ENCODE assay signal across 28 cellular contexts in genomic region chr1:59302297-59302696, GRCh38.
"Had no signal": no experiment of that assay in that cellular context is flagged by ENCODE, and none has a peak within 500 bp of the region (broad histone marks: within the 10 kb centered on the region; RNA-seq: fewer than 3 reads in every experiment).

No MANE protein-coding gene starts in this region.

- H3K36me3 ChIP-seq: colonic mucosa, esophagus muscularis mucosa, gastrocnemius medialis, gastroesophageal sphincter, heart left ventricle, heart right ventricle had no signal

- H3K9me3 ChIP-seq: colonic mucosa, gastrocnemius medialis had no signal

- H3K27me3 ChIP-seq: colonic mucosa, dorsolateral prefrontal cortex, esophagus muscularis mucosa, esophagus squamous epithelium, foreskin keratinocyte, gastrocnemius medialis, gastroesophageal sphincter, heart left ventricle, heart right ventricle had no signal

- DNase-seq: colonic mucosa; cortex of kidney; dermis blood vessel endothelial cell; dorsolateral prefrontal cortex; effector CD4-positive, alpha-beta T cell; effector CD8-positive, alpha-beta T cell; effector memory CD4-positive, alpha-beta T cell; effector memory CD8-positive, alpha-beta T cell; endodermal cell; erythroblast; esophagus squamous epithelium; foreskin fibroblast; foreskin keratinocyte; foreskin melanocyte; gastrocnemius medialis; glutamatergic neuron; head of caudate nucleus; heart left ventricle; heart right ventricle had no signal

- H3K27ac ChIP-seq: colonic mucosa, coronary artery, dorsolateral prefrontal cortex, epithelial cell of prostate, esophagus muscularis mucosa, esophagus squamous epithelium, foreskin keratinocyte, gastroesophageal sphincter, heart left ventricle, heart right ventricle had no signal

- H3K4me1 ChIP-seq: foreskin keratinocyte had no signal

- FAIRE-seq: colon, endometrium, endothelial cell of umbilical vein, frontal cortex had no signal

- ATAC-seq: effector memory CD8-positive, alpha-beta T cell; esophagus mucosa; foreskin keratinocyte; gastroesophageal sphincter; heart left ventricle; heart right ventricle had no signal

- H3K4me3 ChIP-seq: colonic mucosa, coronary artery, dorsolateral prefrontal cortex, esophagus muscularis mucosa, esophagus squamous epithelium, gastrocnemius medialis, gastroesophageal sphincter, heart left ventricle, heart right ventricle had no signal
